In the genomic region with DNA sequence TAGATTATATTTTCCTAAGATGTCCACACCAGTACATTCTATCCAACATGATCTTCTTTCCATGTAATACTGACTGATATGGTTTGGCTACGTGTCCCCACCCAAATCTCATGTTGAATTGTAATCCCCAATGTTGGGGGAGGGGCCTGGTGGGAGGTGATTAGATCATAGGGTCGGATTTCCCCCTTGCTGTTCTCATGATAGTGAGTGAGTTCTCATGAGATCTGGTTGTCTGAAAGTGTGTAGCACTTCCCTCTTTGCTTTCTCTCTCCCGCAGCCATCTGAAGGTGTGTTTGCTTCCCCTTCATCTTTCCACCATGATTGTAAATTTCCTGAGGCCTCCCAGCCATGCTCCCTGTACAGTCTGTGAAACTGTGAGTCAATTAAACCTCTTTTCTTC, we compare ENCODE assay signal across 1 cellular context.
TF ChIP-seq lines count a peak whose summit lies in the region.

No MANE protein-coding gene starts in this region.

TF ChIP-seq in K562, 482 proteins besides CTCF, POLR2A, EP300 and RAD21 (continued from another document):
- TF ChIP-seq, protein P1, sequence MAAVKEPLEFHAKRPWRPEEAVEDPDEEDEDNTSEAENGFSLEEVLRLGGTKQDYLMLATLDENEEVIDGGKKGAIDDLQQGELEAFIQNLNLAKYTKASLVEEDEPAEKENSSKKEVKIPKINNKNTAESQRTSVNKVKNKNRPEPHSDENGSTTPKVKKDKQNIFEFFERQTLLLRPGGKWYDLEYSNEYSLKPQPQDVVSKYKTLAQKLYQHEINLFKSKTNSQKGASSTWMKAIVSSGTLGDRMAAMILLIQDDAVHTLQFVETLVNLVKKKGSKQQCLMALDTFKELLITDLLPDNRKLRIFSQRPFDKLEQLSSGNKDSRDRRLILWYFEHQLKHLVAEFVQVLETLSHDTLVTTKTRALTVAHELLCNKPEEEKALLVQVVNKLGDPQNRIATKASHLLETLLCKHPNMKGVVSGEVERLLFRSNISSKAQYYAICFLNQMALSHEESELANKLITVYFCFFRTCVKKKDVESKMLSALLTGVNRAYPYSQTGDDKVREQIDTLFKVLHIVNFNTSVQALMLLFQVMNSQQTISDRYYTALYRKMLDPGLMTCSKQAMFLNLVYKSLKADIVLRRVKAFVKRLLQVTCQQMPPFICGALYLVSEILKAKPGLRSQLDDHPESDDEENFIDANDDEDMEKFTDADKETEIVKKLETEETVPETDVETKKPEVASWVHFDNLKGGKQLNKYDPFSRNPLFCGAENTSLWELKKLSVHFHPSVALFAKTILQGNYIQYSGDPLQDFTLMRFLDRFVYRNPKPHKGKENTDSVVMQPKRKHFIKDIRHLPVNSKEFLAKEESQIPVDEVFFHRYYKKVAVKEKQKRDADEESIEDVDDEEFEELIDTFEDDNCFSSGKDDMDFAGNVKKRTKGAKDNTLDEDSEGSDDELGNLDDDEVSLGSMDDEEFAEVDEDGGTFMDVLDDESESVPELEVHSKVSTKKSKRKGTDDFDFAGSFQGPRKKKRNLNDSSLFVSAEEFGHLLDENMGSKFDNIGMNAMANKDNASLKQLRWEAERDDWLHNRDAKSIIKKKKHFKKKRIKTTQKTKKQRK (IDR thresholded peaks at IDR 0.05; ENCODE audit: borderline replicate concordance, low read depth, low read length), result no peak
- TF ChIP-seq POLR3A (IDR thresholded peaks at IDR 0.05; ENCODE audit: borderline replicate concordance, extremely low read depth, insufficient read depth, insufficient read length), result no peak
- peak; percentile 84 for TF ChIP-seq CC2D1A (IDR thresholded peaks at IDR 0.05)
- TF ChIP-seq TRIM24 (IDR thresholded peaks at IDR 0.05), result peak; percentile 36 to 45; a peak in 1 of 4 replicates
- TF ChIP-seq PYGO2 (tag; IDR thresholded peaks at IDR 0.05), result no peak
- TF ChIP-seq FOXM1 (IDR thresholded peaks at IDR 0.05; ENCODE audit: low read depth), result peak; percentile 25; the same call in 1 of the 2 replicates
- no peak for TF ChIP-seq FOXM1 (CRISPR knock-in tag; IDR thresholded peaks at IDR 0.05; ENCODE audit: low read depth)
- TF ChIP-seq, protein P2, sequence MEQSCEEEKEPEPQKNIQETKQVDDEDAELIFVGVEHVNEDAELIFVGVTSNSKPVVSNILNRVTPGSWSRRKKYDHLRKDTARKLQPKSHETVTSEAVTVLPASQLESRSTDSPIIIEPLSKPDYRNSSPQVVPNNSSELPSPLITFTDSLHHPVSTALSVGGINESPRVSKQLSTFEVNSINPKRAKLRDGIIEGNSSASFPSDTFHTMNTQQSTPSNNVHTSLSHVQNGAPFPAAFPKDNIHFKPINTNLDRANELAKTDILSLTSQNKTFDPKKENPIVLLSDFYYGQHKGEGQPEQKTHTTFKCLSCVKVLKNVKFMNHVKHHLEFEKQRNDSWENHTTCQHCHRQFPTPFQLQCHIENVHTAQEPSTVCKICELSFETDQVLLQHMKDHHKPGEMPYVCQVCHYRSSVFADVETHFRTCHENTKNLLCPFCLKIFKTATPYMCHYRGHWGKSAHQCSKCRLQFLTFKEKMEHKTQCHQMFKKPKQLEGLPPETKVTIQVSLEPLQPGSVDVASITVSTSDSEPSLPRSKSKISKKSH (CRISPR knock-in tag; IDR thresholded peaks at IDR 0.05), result no peak
- TF ChIP-seq CHAMP1 (IDR thresholded peaks at IDR 0.05), result peak; percentile 83
- TF ChIP-seq ZNF75A (CRISPR knock-in tag; IDR thresholded peaks at IDR 0.05), result no peak
- no peak for TF ChIP-seq L3MBTL2 (IDR thresholded peaks at IDR 0.05)
